8 cellular contexts compared by ENCODE assay signal in the genomic region with DNA sequence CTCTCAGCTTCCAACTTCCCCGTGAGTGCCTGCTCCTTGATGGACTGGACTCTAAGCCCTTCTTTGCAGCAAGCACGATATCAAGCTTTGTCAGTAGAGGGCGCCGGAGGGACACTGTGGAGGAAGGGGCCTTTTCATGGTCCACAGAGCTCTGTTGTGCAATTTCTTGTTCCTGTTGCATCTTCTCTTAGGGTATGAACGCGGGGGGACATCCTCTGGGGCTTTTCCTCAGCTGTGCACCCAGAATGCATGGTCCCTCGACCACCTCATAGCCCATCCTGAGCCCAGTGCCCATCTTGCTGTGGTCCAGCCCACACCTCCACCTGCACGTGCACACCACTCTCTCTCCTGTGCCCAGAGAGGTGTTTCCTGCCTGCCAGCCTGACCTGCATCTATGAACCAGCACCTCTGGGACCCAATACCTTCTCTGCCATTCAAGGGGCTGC.
DNase-seq lines count a peak whose midpoint lies in the region; ATAC-seq and TF ChIP-seq lines count a peak whose summit lies in the region.

No MANE protein-coding gene starts in this region.

- H3K4me3 ChIP-seq in GM12865 (ENCODE audit: low read depth, low read length) (no peak overlapping the region), hepatocyte (no peak overlapping the region)

- peak; percentile 69 for DNase-seq in GM12865 (ENCODE audit: low read depth)
- peak; percentile 46 for DNase-seq in NCI-H146 (lab: John Stamatoyannopoulos, UW)
- DNase-seq in SKM-1 treated with dmso at 0.1 percent for 144 hours (lab: John Stamatoyannopoulos, UW; ENCODE audit: unreplicated experiment): peak; percentile 73
- peak; percentile 90 for DNase-seq in astrocyte of the hippocampus (ENCODE audit: low read depth, low spot score)
- peak; percentile 94 for DNase-seq in hepatocyte (ENCODE audit: low spot score)
- DNase-seq in sciatic nerve (ENCODE audit: low spot score): peak; percentile 87

- H3K4me2 ChIP-seq in hepatocyte: no peak overlapping the region

- H3K36me3 ChIP-seq in hepatocyte (replicated peaks; ENCODE audit: insufficient read depth, low read depth): no peaks in the 10 kb centered on the region

- 15% methylated on average over 8 of the region's 8 CpGs for WGBS in hepatocyte (ENCODE audit: low lambda C conversion rate, missing lambda C conversion rate)

- H3K79me2 ChIP-seq in hepatocyte: no peaks in the 10 kb centered on the region

- ATAC-seq in sciatic nerve (peak; percentile 56), HG02610 (IDR thresholded peaks at IDR 0.05; ENCODE audit: unreplicated experiment) (no peak), HG03175 (IDR thresholded peaks at IDR 0.05; ENCODE audit: unreplicated experiment) (no peak)

- H3K9me3 ChIP-seq in hepatocyte (ENCODE audit: low read depth): no peaks in the 10 kb centered on the region

- TF ChIP-seq CTCF in GM12865 (IDR thresholded peaks at IDR 0.05; ENCODE audit: insufficient read depth, low read depth, low read length, missing control alignments): peak; percentile 81
- peak; percentile 90 for TF ChIP-seq CTCF in hepatocyte (IDR thresholded peaks at IDR 0.05; ENCODE audit: poor library complexity)

- peaks cover 2% of the 10 kb centered on the region for H3K27me3 ChIP-seq in hepatocyte

- no peaks in the 10 kb centered on the region for H3K4me1 ChIP-seq in hepatocyte (ENCODE audit: insufficient read depth)

- no peak overlapping the region for H2AFZ ChIP-seq in hepatocyte

- H4K20me1 ChIP-seq in hepatocyte (ENCODE audit: insufficient read depth, poor library complexity, severe bottlenecking): no peaks in the 10 kb centered on the region

- no peaks in the 10 kb centered on the region for H3K9me2 ChIP-seq in hepatocyte (replicated peaks; ENCODE audit: insufficient read depth)

- intact Hi-C loops in sciatic nerve (cut with DNase I): no loop called here

- no peak overlapping the region for H3K27ac ChIP-seq in hepatocyte
